ENCODE assay signal across 24 cellular contexts in the genomic region with DNA sequence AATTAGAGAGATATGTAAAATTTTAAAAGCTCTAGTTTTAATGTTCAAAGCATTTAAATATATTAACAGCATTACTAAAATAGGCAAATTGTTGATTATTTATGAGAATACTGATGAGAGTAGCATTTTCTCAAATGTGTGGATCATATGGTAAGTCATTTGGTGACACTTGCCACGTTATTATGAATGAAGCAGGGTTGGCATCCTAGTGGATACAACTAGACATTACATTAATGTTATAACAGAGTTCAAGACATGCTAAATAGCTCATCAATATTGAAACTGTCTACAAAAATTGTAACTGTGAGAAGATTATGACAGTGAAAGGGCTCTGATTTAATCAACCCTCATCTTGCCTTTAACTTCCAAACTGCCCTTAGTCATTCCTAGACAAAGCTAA.
DNase-seq lines count a peak whose midpoint lies in the region; ATAC-seq and TF ChIP-seq lines count a peak whose summit lies in the region.
"Had no signal": no experiment of that assay in that cellular context is flagged by ENCODE, and none has a peak within 500 bp of the region (broad histone marks: within the 10 kb centered on the region; RNA-seq: fewer than 3 reads in every experiment).

No MANE protein-coding gene starts in this region.

- H3K79me2 ChIP-seq in PC-3 (ENCODE audit: low read length), result no peaks in the 10 kb centered on the region

- H3K27me3 ChIP-seq in PC-3 (ENCODE audit: low read length), result no peaks in the 10 kb centered on the region
- no peaks in the 10 kb centered on the region for H3K27me3 ChIP-seq in kidney epithelial cell (ENCODE audit: control insufficient read depth, insufficient read depth, low read length)
- no peaks in the 10 kb centered on the region for H3K27me3 ChIP-seq in gastroesophageal sphincter
- no peaks in the 10 kb centered on the region for H3K27me3 ChIP-seq in naive thymus-derived CD4-positive, alpha-beta T cell (ENCODE audit: control insufficient read depth in 2 of 2, insufficient read depth in 2 of 2, low read length in 2 of 2)
- H3K27me3 ChIP-seq: heart left ventricle, spleen, testis had no signal

- CTCF ChIA-PET in PC-3 (lab: Charles Lee), result interaction anchor here (0.5 kb wide), 1 partner anchor 59 kb away, joined by 3 read pairs; no protein-coding TSS in a partner anchor
- CTCF ChIA-PET in naive thymus-derived CD4-positive, alpha-beta T cell (lab: Charles Lee), result no interaction called here

- ATAC-seq in GM21786 (IDR thresholded peaks at IDR 0.05; ENCODE audit: unreplicated experiment) (peak; percentile 42), PC-3 (no peak), GM21825 (IDR thresholded peaks at IDR 0.05; ENCODE audit: unreplicated experiment) (no peak), gastroesophageal sphincter (no peak)
- no peak for ATAC-seq in naive thymus-derived CD4-positive, alpha-beta T cell
- ATAC-seq: activated naive CD4-positive, alpha-beta T cell treated with anti-CD3 and anti-CD28 coated beads, Interleukin-2, amount 50 U/mL, for 72 hours; heart left ventricle; natural killer cell had no signal

- H3K4me1 ChIP-seq in PC-3 (ENCODE audit: insufficient read depth, low read length) (peaks cover 35% of the 10 kb centered on the region), gastroesophageal sphincter (peaks cover 4 to 20% (median 9%) of the 10 kb centered on the region in 3 donors)
- H3K4me1 ChIP-seq in naive thymus-derived CD4-positive, alpha-beta T cell (ENCODE audit: control insufficient read depth in 2 of 2, insufficient read depth in 2 of 2, low read length in 2 of 2), result no peaks in the 10 kb centered on the region
- H3K4me1 ChIP-seq: Caco-2, spleen, testis had no signal

- H3K4me1 Mint-ChIP-seq in nephron progenitor cell, result peaks cover 28% of the 10 kb centered on the region
- no peaks in the 10 kb centered on the region for H3K4me1 Mint-ChIP-seq in naive thymus-derived CD4-positive, alpha-beta T cell
- H3K4me1 Mint-ChIP-seq: immature natural killer cell, natural killer cell had no signal

- H3K36me3 Mint-ChIP-seq in nephron progenitor cell (ENCODE audit: low read depth), result peaks cover 11% of the 10 kb centered on the region
- no peaks in the 10 kb centered on the region for H3K36me3 Mint-ChIP-seq in naive thymus-derived CD4-positive, alpha-beta T cell
- H3K36me3 Mint-ChIP-seq: activated naive CD4-positive, alpha-beta T cell treated with anti-CD3 and anti-CD28 coated beads, Interleukin-2, amount 50 U/mL, for 72 hours; immature natural killer cell; natural killer cell had no signal

- H3K4me2 ChIP-seq in PC-3 (ENCODE audit: low read length), result no peak overlapping the region

- no peak overlapping the region for H3K27ac ChIP-seq in PC-3 (ENCODE audit: low read length)
- H3K27ac ChIP-seq in gastroesophageal sphincter, result no peak overlapping the region
- H3K27ac ChIP-seq in naive thymus-derived CD4-positive, alpha-beta T cell (ENCODE audit: low read depth, low read length), result no peak overlapping the region
- H3K27ac ChIP-seq: heart left ventricle, spleen, testis, VCaP had no signal

- no peaks in the 10 kb centered on the region for H3K36me3 ChIP-seq in PC-3 (ENCODE audit: low read depth, low read length)
- no peaks in the 10 kb centered on the region for H3K36me3 ChIP-seq in kidney epithelial cell (ENCODE audit: control insufficient read depth, insufficient read depth, low read length)
- no peaks in the 10 kb centered on the region for H3K36me3 ChIP-seq in gastroesophageal sphincter
- H3K36me3 ChIP-seq in naive thymus-derived CD4-positive, alpha-beta T cell (ENCODE audit: control insufficient read depth in 2 of 3, insufficient read depth in 3 of 3, low read length in 3 of 3), result no peaks in the 10 kb centered on the region
- H3K36me3 ChIP-seq: HAP-1, heart left ventricle, spleen had no signal

- DNase-seq in PC-3 (no peak), kidney epithelial cell (ENCODE audit: low read depth) (no peak), nephron progenitor cell (no peak)
- no peak for DNase-seq in naive thymus-derived CD4-positive, alpha-beta T cell
- DNase-seq: activated CD4-positive, alpha-beta T cell treated with anti-CD3 and anti-CD28 coated beads, Interleukin-2, amount 50 U/mL, for 48 hours; activated T-cell treated with anti-CD3 and anti-CD28 coated beads, Interleukin-2, amount 50 U/mL, for 1 hour; Caco-2; heart left ventricle; immature natural killer cell; IMR-90; MV-4-11; natural killer cell; NCI-H2029 treated with DMSO at 0.1 percent for 48 hours; NCI-H526 treated with DMSO at 0.1 percent for 48 hours; spleen; testis had no signal

- H3F3A ChIP-seq in PC-3 (ENCODE audit: low read length, unreplicated experiment), result no peaks in the 10 kb centered on the region

- H4K20me1 ChIP-seq in PC-3 (ENCODE audit: low read length), result no peaks in the 10 kb centered on the region

- intact Hi-C loops in PC-3 (cut with micrococcal nuclease), result no loop called here
- intact Hi-C loops in naive thymus-derived CD4-positive, alpha-beta T cell (cut with micrococcal nuclease), result no loop called here

- BruUV-seq in PC-3 (replicated peaks; lab: Mats Ljungman, UMichigan), result no TSS peak

- no peak for TF ChIP-seq POLR2A in gastroesophageal sphincter (IDR thresholded peaks at IDR 0.05)

- no peak for TF ChIP-seq EP300 in gastroesophageal sphincter (IDR thresholded peaks at IDR 0.05)

- peak; percentile 16 for TF ChIP-seq CTCF in GM12873 (IDR thresholded peaks at IDR 0.05; ENCODE audit: insufficient read depth, low read depth, low read length, missing control alignments)
- 0 out of 2 replicates have a peak, but pooled peaks have one; percentile 14 for TF ChIP-seq CTCF in PC-3 (conservative IDR thresholded peaks at IDR 0.05; ENCODE audit: low read depth, low read length)
- TF ChIP-seq CTCF in kidney epithelial cell (IDR thresholded peaks at IDR 0.05; ENCODE audit: insufficient read depth, low read length, poor library complexity, severe bottlenecking), result peak; percentile 6
- TF ChIP-seq CTCF in nephron progenitor cell (IDR thresholded peaks at IDR 0.05), result no peak
- TF ChIP-seq CTCF in gastroesophageal sphincter (IDR thresholded peaks at IDR 0.05), result no peak

- peaks cover 3% of the 10 kb centered on the region for H3K27me3 Mint-ChIP-seq in nephron progenitor cell (ENCODE audit: low read depth, poor library complexity)
- no peaks in the 10 kb centered on the region for H3K27me3 Mint-ChIP-seq in naive thymus-derived CD4-positive, alpha-beta T cell

- H3K9me3 Mint-ChIP-seq in nephron progenitor cell, result peaks cover 10% of the 10 kb centered on the region
- H3K9me3 Mint-ChIP-seq in naive thymus-derived CD4-positive, alpha-beta T cell, result peaks cover 0 to 2% (median 0%) of the 10 kb centered on the region in 11 donors

- H3K27ac Mint-ChIP-seq in nephron progenitor cell, result no peak overlapping the region
- no peak overlapping the region for H3K27ac Mint-ChIP-seq in naive thymus-derived CD4-positive, alpha-beta T cell
- H3K27ac Mint-ChIP-seq: activated naive CD4-positive, alpha-beta T cell treated with anti-CD3 and anti-CD28 coated beads, Interleukin-2, amount 50 U/mL, for 72 hours; brain; immature natural killer cell; natural killer cell had no signal

- H3K9me3 ChIP-seq in PC-3 (ENCODE audit: low read length) (no peaks in the 10 kb centered on the region), gastroesophageal sphincter (no peaks in the 10 kb centered on the region)
- no peaks in the 10 kb centered on the region for H3K9me3 ChIP-seq in naive thymus-derived CD4-positive, alpha-beta T cell (ENCODE audit: control insufficient read depth in 2 of 3, low read length in 3 of 3)
- H3K9me3 ChIP-seq: Caco-2, HAP-1, heart left ventricle, spleen, testis had no signal

- no peak overlapping the region for H3K9ac ChIP-seq in PC-3 (ENCODE audit: low read length)

- H3K4me3 Mint-ChIP-seq in nephron progenitor cell, result no peak overlapping the region
- no peak overlapping the region for H3K4me3 Mint-ChIP-seq in naive thymus-derived CD4-positive, alpha-beta T cell
- H3K4me3 Mint-ChIP-seq: brain, immature natural killer cell, natural killer cell had no signal

- no peaks in the 10 kb centered on the region for H3K9me2 ChIP-seq in PC-3 (replicated peaks; ENCODE audit: low read length)

- WGBS in gastroesophageal sphincter (ENCODE audit: low coverage in 1 of 2), 2 donors, result 72 to 86% methylated on average over 1 of the region's 1 CpG

- no peak overlapping the region for H2AFZ ChIP-seq in PC-3 (ENCODE audit: low read length)

- POLR2A ChIA-PET in PC-3 (lab: Charles Lee; ENCODE audit: unreplicated experiment), result no interaction called here
- POLR2A ChIA-PET in naive thymus-derived CD4-positive, alpha-beta T cell (lab: Charles Lee), result no interaction called here

- H3K4me3 ChIP-seq in PC-3 (ENCODE audit: low read length), result no peak overlapping the region
- no peak overlapping the region for H3K4me3 ChIP-seq in kidney epithelial cell (ENCODE audit: low read depth, low read length)
- no peak overlapping the region for H3K4me3 ChIP-seq in gastroesophageal sphincter
- H3K4me3 ChIP-seq in naive thymus-derived CD4-positive, alpha-beta T cell (ENCODE audit: low read length), result no peak overlapping the region
- H3K4me3 ChIP-seq: HAP-1, heart left ventricle, spleen, testis had no signal

Comparison
In these comparisons a context has a peak if more than half of its experiments do, and no peak if none do; other contexts are left out.
1. CTCF ChIP-seq: peak in GM12873 (single experiment), PC-3 (single experiment) and kidney epithelial cell (single experiment); none in nephron progenitor cell (single experiment) and gastroesophageal sphincter (0 of 4).